8 cellular contexts compared by ENCODE assay signal in genomic region chr13:33262997-33263396, GRCh38. TPM values are rescaled to one million over a fixed set of nuclear protein-coding genes. Genes with fewer than 3 reads are reported as not detected.
DNase-seq lines count a peak whose midpoint lies in the region; TF ChIP-seq lines count a peak whose summit lies in the region.

No MANE protein-coding gene starts in this region.

- H3K27ac ChIP-seq in esophagus (ENCODE audit: low read depth in 2 of 2, low read length in 1 of 2) (peak overlapping the region; percentile 50 to 51), stomach (peak overlapping the region in 4 of 5 donors; percentile 12 to 72 (median 50))

- peaks cover 2 to 6% of the 10 kb centered on the region in 2 donors for H3K4me1 ChIP-seq in esophagus (ENCODE audit: control insufficient read depth in 2 of 2, insufficient read depth in 2 of 2, low read length in 1 of 2)
- peaks cover 33 to 96% (median 69%) of the 10 kb centered on the region in 4 donors for H3K4me1 ChIP-seq in stomach

- no peak for TF ChIP-seq CTCF in stomach (IDR thresholded peaks at IDR 0.05)

- DNase-seq in NCI-H82 (lab: John Stamatoyannopoulos, UW) (peak; percentile 13), NCI-H82 treated with DMSO at 0.1 percent for 48 hours (lab: John Stamatoyannopoulos, UW; ENCODE audit: unreplicated experiment) (no peak), OCI-M1 (lab: John Stamatoyannopoulos, UW) (peak; percentile 3), stomach (no peak), NCI-H1048 (lab: John Stamatoyannopoulos, UW) (no peak), germinal center (ENCODE audit: low spot score) (no peak)
- no peak for DNase-seq in NK-92 treated with Interleukin-12 subunit alpha and Interleukin-12 subunit beta, amount 100 ng/mL, for 24 hours (lab: John Stamatoyannopoulos, UW)

- intact Hi-C loops in stomach (cut with DNase I; ENCODE audit: low total_unique reads) = no loop called here

- no peaks in the 10 kb centered on the region for H3K9me3 ChIP-seq in esophagus (ENCODE audit: control insufficient read depth in 2 of 2, insufficient read depth in 1 of 2, low read depth in 1 of 2, low read length in 1 of 2)
- H3K9me3 ChIP-seq in stomach = no peaks in the 10 kb centered on the region

- H3K36me3 ChIP-seq in esophagus (ENCODE audit: control insufficient read depth in 2 of 2, insufficient read depth in 2 of 2, low read length in 1 of 2) (no peaks in the 10 kb centered on the region), stomach (no peaks in the 10 kb centered on the region)

- no peak overlapping the region for H3K4me3 ChIP-seq in esophagus (ENCODE audit: low read depth in 1 of 2, low read length in 2 of 2)
- no peak overlapping the region for H3K4me3 ChIP-seq in stomach

- WGBS in esophagus, 2 donors = 80 to 83% methylated on average over 2 of the region's 2 CpGs
- WGBS in stomach, 5 donors = 71 to 90% (median 79%) methylated on average over 2 of the region's 2 CpGs

- TF ChIP-seq POLR2A in stomach (IDR thresholded peaks at IDR 0.05) = no peak

- no peak for TF ChIP-seq EP300 in stomach (IDR thresholded peaks at IDR 0.05)

- no peaks in the 10 kb centered on the region for H3K27me3 ChIP-seq in esophagus (ENCODE audit: control insufficient read depth in 1 of 2, insufficient read depth in 2 of 2, low read length in 2 of 2)
- no peaks in the 10 kb centered on the region for H3K27me3 ChIP-seq in stomach

RNA-seq across cellular contexts. Expression of gene STARD13, which starts 22.6 kb away (rescaled TPM):
- polyA plus RNA-seq in esophagus (1 to 10 TPM; 1.6 to 3.0 TPM), stomach (1 to 10 TPM; 4.4 to 9.2 (median 6.7) TPM)
- 100 to 1,000 TPM in 1 of 5 donors, 10 to 100 TPM in 4; 41.3 to 158 (median 54.3) TPM for total RNA-seq in stomach

Comparison
In these comparisons a context has a peak if more than half of its experiments do, and no peak if none do; other contexts are left out.
1. DNase-seq: peak in NCI-H82 (single experiment) and OCI-M1 (single experiment); none in NCI-H82 treated with DMSO at 0.1 percent for 48 hours (single experiment), stomach (single experiment), NCI-H1048 (single experiment), germinal center (single experiment) and NK-92 treated with Interleukin-12 subunit alpha and Interleukin-12 subunit beta, amount 100 ng/mL, for 24 hours (single experiment).